Comparison of ENCODE assay signal across 34 cellular contexts in genomic region chr6:8114956-8115355, GRCh38. TPM values are rescaled to one million over a fixed set of nuclear protein-coding genes. Genes with fewer than 3 reads are reported as not detected.
DNase-seq lines count a peak whose midpoint lies in the region; ATAC-seq, FAIRE-seq and TF ChIP-seq lines count a peak whose summit lies in the region.
"Had no signal": no experiment of that assay in that cellular context is flagged by ENCODE, and none has a peak within 500 bp of the region (broad histone marks: within the 10 kb centered on the region; RNA-seq: fewer than 3 reads in every experiment).

No MANE protein-coding gene starts in this region.

- H3K4me1 ChIP-seq in HepG2 (ENCODE audit: insufficient read depth, low read length) (peaks cover 16% of the 10 kb centered on the region), right lobe of liver (no peaks in the 10 kb centered on the region), IMR-90 (ENCODE audit: control insufficient read depth, insufficient read depth, low read length) (peaks cover 6% of the 10 kb centered on the region), K562 (replicated peaks in 1 of 2; ENCODE audit: control insufficient read depth in 2 of 2, insufficient read depth in 2 of 2, low read length in 2 of 2) (no peaks in the 10 kb centered on the region)
- H3K4me1 ChIP-seq: A549, BE2C, Caco-2 had no signal

- no peak overlapping the region for H3K4me3 Mint-ChIP-seq in CD14-positive monocyte
- H3K4me3 Mint-ChIP-seq: B cell; CD4-positive, alpha-beta memory T cell; CD4-positive, alpha-beta T cell; CD4-positive, CD25-positive, alpha-beta regulatory T cell; CD8-positive, alpha-beta memory T cell; CD8-positive, alpha-beta T cell had no signal

- no peak overlapping the region for H2AK9ac ChIP-seq in IMR-90 (replicated peaks; ENCODE audit: low read depth, low read length, poor library complexity)

- no peaks in the 10 kb centered on the region for H3K79me1 ChIP-seq in IMR-90 (ENCODE audit: low read depth in 1 of 2, low read length in 2 of 2)

- POLR2A ChIA-PET in HepG2 (lab: Yijun Ruan, JAX) (no interaction called here), IMR-90 (lab: Charles Lee; ENCODE audit: unreplicated experiment) (no interaction called here), K562 (lab: Yijun Ruan, JAX) (no interaction called here)

- H3K4ac ChIP-seq in IMR-90 (ENCODE audit: low read depth, low read length), result no peak overlapping the region

- H2BK120ac ChIP-seq in IMR-90 (ENCODE audit: low read depth, low read length), result no peak overlapping the region

- dilution Hi-C loops in IMR-90 (cut with HindIII; ENCODE audit: low sequenced_read_pairs, unreplicated experiment), result no loop called here

- no peak overlapping the region for H3K18ac ChIP-seq in IMR-90 (ENCODE audit: low read depth, low read length)

- H3K56ac ChIP-seq in IMR-90 (ENCODE audit: extremely low read depth, insufficient read depth, low read length), result no peak overlapping the region

- no peak for TF ChIP-seq CTCF in HepG2 (CRISPR knock-in tag; IDR thresholded peaks at IDR 0.05)
- TF ChIP-seq CTCF in right lobe of liver (IDR thresholded peaks at IDR 0.05), result no peak
- TF ChIP-seq CTCF in IMR-90 (conservative IDR thresholded peaks at IDR 0.05; ENCODE audit: low read depth, low read length), result no peak
- no peak for TF ChIP-seq CTCF in K562 (IDR thresholded peaks at IDR 0.05 in 2 of 3, conservative IDR thresholded peaks at IDR 0.05 in 1 of 3; ENCODE audit: insufficient read depth in 2 of 3, low read depth in 1 of 3, low read length in 3 of 3)
- no peak for TF ChIP-seq CTCF in CD14-positive monocyte (IDR thresholded peaks at IDR 0.05)

- H3K27me3 ChIP-seq in HepG2 (ENCODE audit: control insufficient read depth in 1 of 2, insufficient read depth in 2 of 2, low read length in 2 of 2) (peaks cover 0 to 3% of the 10 kb centered on the region in 2 experiments; a peak in 1 of 5 replicates), right lobe of liver (no peaks in the 10 kb centered on the region), IMR-90 (ENCODE audit: control insufficient read depth, insufficient read depth, low read length) (no peaks in the 10 kb centered on the region), K562 (ENCODE audit: control insufficient read depth in 2 of 2, insufficient read depth in 2 of 2, low read length in 2 of 2) (peaks cover 5 to 9% of the 10 kb centered on the region in 2 experiments; a peak in 4 of 5 replicates)
- H3K27me3 ChIP-seq: BLaER1; BLaER1 treated with 17β-estradiol and CSF1 and Interleukin-3, amounts not matched to agents 10 nM and 100 nM had no signal

- H3K27ac ChIP-seq in HepG2 (ENCODE audit: extremely low read length, insufficient read depth, low read length) (no peak overlapping the region), right lobe of liver (no peak overlapping the region), IMR-90 (ENCODE audit: insufficient read depth, low read length) (no peak overlapping the region), K562 (ENCODE audit: extremely low read depth, low read depth, low read length) (no peak overlapping the region)
- H3K27ac ChIP-seq: 22Rv1; A549; BLaER1; BLaER1 treated with 17β-estradiol and CSF1 and Interleukin-3, amounts not matched to agents 10 nM and 100 nM; C4-2B had no signal

- no peak overlapping the region for H2BK15ac ChIP-seq in IMR-90 (ENCODE audit: low read depth, low read length)

- H2AK5ac ChIP-seq in IMR-90 (ENCODE audit: low read depth, low read length), result no peak overlapping the region

- peaks cover 1% of the 10 kb centered on the region for H3K4me1 Mint-ChIP-seq in CD14-positive monocyte
- H3K4me1 Mint-ChIP-seq: B cell; CD4-positive, alpha-beta memory T cell; CD4-positive, CD25-positive, alpha-beta regulatory T cell; CD8-positive, alpha-beta memory T cell had no signal

- TF ChIP-seq POLR2A in HepG2 (IDR thresholded peaks at IDR 0.05; ENCODE audit: insufficient read depth in 1 of 2, low read depth in 2 of 2, low read length in 2 of 2) (no peak), right lobe of liver (IDR thresholded peaks at IDR 0.05) (no peak), IMR-90 (IDR thresholded peaks at IDR 0.05; ENCODE audit: low read depth, low read length) (no peak), K562 (conservative IDR thresholded peaks at IDR 0.05) (no peak)

- WGBS in HepG2 (ENCODE audit: low lambda C conversion rate), result 61% methylated on average over 4 of the region's 4 CpGs
- 67% methylated on average over 2 of the region's 4 CpGs for WGBS in right lobe of liver (ENCODE audit: insufficient coverage, low coverage, low lambda C conversion rate, missing lambda C conversion rate)
- no CpG with 5 or more reads among the region's 4 CpGs for WGBS in IMR-90 (ENCODE audit: extremely low coverage in 2 of 2, insufficient read length in 1 of 2), 2 experiments
- WGBS in K562 (ENCODE audit: insufficient coverage, low coverage, missing lambda C conversion rate), result 44% methylated on average over 4 of the region's 4 CpGs

- H3K4me3 ChIP-seq in HepG2 (replicated peaks in 1 of 3; ENCODE audit: insufficient read depth in 1 of 3, low read depth in 2 of 3, low read length in 3 of 3) (no peak overlapping the region), right lobe of liver (no peak overlapping the region), IMR-90 (ENCODE audit: insufficient read depth, low read depth, low read length) (no peak overlapping the region), K562 (no peak overlapping the region)
- H3K4me3 ChIP-seq: A549; BLaER1; BLaER1 treated with 17β-estradiol and CSF1 and Interleukin-3, amounts not matched to agents 10 nM and 100 nM had no signal

- H4K8ac ChIP-seq in IMR-90 (ENCODE audit: low read depth in 2 of 2, low read length in 2 of 2), result no peak overlapping the region

- no peak for TF ChIP-seq EP300 in HepG2 (IDR thresholded peaks at IDR 0.05; ENCODE audit: low read depth in 2 of 2, low read length in 2 of 2)
- TF ChIP-seq EP300 in HepG2 (CRISPR knock-in tag; IDR thresholded peaks at IDR 0.05; ENCODE audit: borderline replicate concordance), result no peak
- TF ChIP-seq EP300 in K562 (IDR thresholded peaks at IDR 0.05; ENCODE audit: low read length), result no peak

- ATAC-seq in HepG2, result no peak
- no peak for ATAC-seq in right lobe of liver
- ATAC-seq in IMR-90 (ENCODE audit: low read depth), result no peak
- no peak for ATAC-seq in K562
- ATAC-seq: A549; CD8-positive, alpha-beta T cell had no signal

- H2BK5ac ChIP-seq in IMR-90 (ENCODE audit: low read depth, low read length, poor library complexity, severe bottlenecking), result no peak overlapping the region

- no peak overlapping the region for H2BK20ac ChIP-seq in IMR-90 (ENCODE audit: low read depth, low read length)

- no peak overlapping the region for H3K27ac Mint-ChIP-seq in CD14-positive monocyte
- H3K27ac Mint-ChIP-seq: B cell; CD4-positive, alpha-beta memory T cell; CD4-positive, alpha-beta T cell; CD4-positive, CD25-positive, alpha-beta regulatory T cell; CD8-positive, alpha-beta memory T cell; CD8-positive, alpha-beta T cell had no signal

- TF ChIP-seq RAD21 in HepG2 (CRISPR knock-in tag; IDR thresholded peaks at IDR 0.05), result no peak
- no peak for TF ChIP-seq RAD21 in IMR-90 (IDR thresholded peaks at IDR 0.05; ENCODE audit: low read length)
- TF ChIP-seq RAD21 in K562 (CRISPR knock-in tag; conservative IDR thresholded peaks at IDR 0.05 in 1 of 2, IDR thresholded peaks at IDR 0.05 in 1 of 2), result no peak

- in situ Hi-C loops in HepG2 (cut with HindIII; ENCODE audit: extremely low pct_ligation_motif_present, low pct_unique_long_range_greater_than_20kb) (no loop called here), IMR-90 (cut with MboI; ENCODE audit: low sequenced_read_pairs) (no loop called here), K562 (cut with MboI) (no loop called here)

- no peaks in the 10 kb centered on the region for H3K9me1 ChIP-seq in IMR-90 (ENCODE audit: insufficient read depth, low read length)
- H3K9me1 ChIP-seq in K562 (ENCODE audit: control insufficient read depth, insufficient read depth, low read length), result no peaks in the 10 kb centered on the region

- H2AFZ ChIP-seq in HepG2 (ENCODE audit: low read length) (no peak overlapping the region), IMR-90 (replicated peaks; ENCODE audit: low read length, poor library complexity) (no peak overlapping the region), K562 (ENCODE audit: low read depth, low read length) (no peak overlapping the region)

- CTCF ChIA-PET in HepG2 (lab: Yijun Ruan, JAX; ENCODE audit: low intra/inter-chr PET ratio, low total read pairs) (no interaction called here), IMR-90 (lab: Yijun Ruan, JAX) (no interaction called here), K562 (lab: Yijun Ruan, JAX; ENCODE audit: low intra/inter-chr PET ratio) (no interaction called here)

- no peak overlapping the region for H4K91ac ChIP-seq in IMR-90 (ENCODE audit: insufficient read depth, low read depth, low read length)

- H4K5ac ChIP-seq in IMR-90 (ENCODE audit: low read depth, low read length), result no peak overlapping the region

- H3K27me3 Mint-ChIP-seq in CD14-positive monocyte (ENCODE audit: low read depth in 3 of 3), result peaks cover 2 to 9% (median 3%) of the 10 kb centered on the region in 3 donors

- DNase-seq in HepG2 (ENCODE audit: low spot score) (no peak), right lobe of liver (no peak), IMR-90 (no peak), K562 (ENCODE audit: extremely low read depth in 1 of 4, low spot score in 3 of 4) (no peak), GOT3 (lab: John Stamatoyannopoulos, UW) (no peak), CD14-positive monocyte (ENCODE audit: low spot score) (no peak)
- DNase-seq: 8988T; ACHN; AML-193; BE2C; C1 segment of cervical spinal cord; Caco-2; Calu3; CD4-positive, alpha-beta memory T cell; CD4-positive, alpha-beta T cell; CD4-positive, CD25-positive, alpha-beta regulatory T cell; CD8-positive, alpha-beta memory T cell; CD8-positive, alpha-beta T cell; COR-L47; DMS 273 treated with DMSO at 0.1 percent for 48 hours; DMS153; DMS53; DMS79; DMS79 treated with DMSO at 0.1 percent for 48 hours; DND-41; EL had no signal

- H3K9ac ChIP-seq in HepG2 (ENCODE audit: insufficient read depth, low read depth, low read length) (no peak overlapping the region), IMR-90 (ENCODE audit: low read depth, low read length) (no peak overlapping the region), K562 (ENCODE audit: insufficient read depth in 1 of 2, low read depth in 2 of 2, low read length in 2 of 2) (no peak overlapping the region)
- H3K9ac ChIP-seq: BLaER1; BLaER1 treated with 17β-estradiol and CSF1 and Interleukin-3, amounts not matched to agents 10 nM and 100 nM had no signal

- no peaks in the 10 kb centered on the region for H3K36me3 Mint-ChIP-seq in CD14-positive monocyte
- H3K36me3 Mint-ChIP-seq: CD4-positive, alpha-beta memory T cell; CD4-positive, CD25-positive, alpha-beta regulatory T cell; CD8-positive, alpha-beta T cell had no signal

- no peaks in the 10 kb centered on the region for H3K36me3 ChIP-seq in HepG2 (replicated peaks in 1 of 2; ENCODE audit: control insufficient read depth in 1 of 2, insufficient read depth in 2 of 2, low read length in 2 of 2)
- H3K36me3 ChIP-seq in right lobe of liver, result no peaks in the 10 kb centered on the region
- H3K36me3 ChIP-seq in IMR-90 (ENCODE audit: control insufficient read depth, insufficient read depth, low read length), result no peaks in the 10 kb centered on the region
- no peaks in the 10 kb centered on the region for H3K36me3 ChIP-seq in K562 (ENCODE audit: control insufficient read depth, insufficient read depth, low read length)
- H3K36me3 ChIP-seq: BE2C; BLaER1; BLaER1 treated with 17β-estradiol and CSF1 and Interleukin-3, amounts not matched to agents 10 nM and 100 nM had no signal

- intact Hi-C loops in HepG2 (cut with micrococcal nuclease; ENCODE audit: unreplicated experiment), result no loop called here
- intact Hi-C loops in right lobe of liver (cut with DNase I), result no loop called here
- intact Hi-C loops in IMR-90 (cut with micrococcal nuclease), result no loop called here
- intact Hi-C loops in K562 (cut with micrococcal nuclease), result no loop called here
- intact Hi-C loops in CD14-positive monocyte (cut with micrococcal nuclease), result no loop called here

- H3K23ac ChIP-seq in IMR-90 (ENCODE audit: low read depth, low read length), result no peak overlapping the region

- no peak overlapping the region for H3K14ac ChIP-seq in IMR-90 (replicated peaks; ENCODE audit: low read depth, low read length)

- peaks cover 0 to 17% (median 5%) of the 10 kb centered on the region in 7 donors for H3K9me3 Mint-ChIP-seq in CD14-positive monocyte
- H3K9me3 Mint-ChIP-seq: CD4-positive, alpha-beta memory T cell; CD4-positive, alpha-beta T cell; CD8-positive, alpha-beta T cell had no signal

- H4K20me1 ChIP-seq in HepG2 (ENCODE audit: insufficient read depth, low read length) (no peaks in the 10 kb centered on the region), IMR-90 (ENCODE audit: insufficient read depth, low read length) (no peaks in the 10 kb centered on the region), K562 (replicated peaks; ENCODE audit: control insufficient read depth, insufficient read depth, low read length) (no peaks in the 10 kb centered on the region)
- H4K20me1 ChIP-seq: BLaER1; BLaER1 treated with 17β-estradiol and CSF1 and Interleukin-3, amounts not matched to agents 10 nM and 100 nM had no signal

- H3K79me2 ChIP-seq in HepG2 (ENCODE audit: insufficient read depth, low read length), result no peaks in the 10 kb centered on the region
- no peaks in the 10 kb centered on the region for H3K79me2 ChIP-seq in K562 (ENCODE audit: control insufficient read depth, insufficient read depth, low read length)

- BruUV-seq in HepG2 (replicated peaks; lab: Mats Ljungman, UMichigan) (no TSS peak), IMR-90 (replicated peaks; lab: Mats Ljungman, UMichigan) (no TSS peak), K562 (replicated peaks; lab: Mats Ljungman, UMichigan) (no TSS peak)

- no peak overlapping the region for H3K4me2 ChIP-seq in HepG2 (ENCODE audit: low read depth, low read length)
- no peak overlapping the region for H3K4me2 ChIP-seq in IMR-90 (ENCODE audit: low read depth, low read length)
- no peak overlapping the region for H3K4me2 ChIP-seq in K562 (ENCODE audit: insufficient read depth, low read length)
- H3K4me2 ChIP-seq: A549; BLaER1; BLaER1 treated with 17β-estradiol and CSF1 and Interleukin-3, amounts not matched to agents 10 nM and 100 nM had no signal

- H3K9me3 ChIP-seq in HepG2 (ENCODE audit: low read length), result no peaks in the 10 kb centered on the region
- H3K9me3 ChIP-seq in right lobe of liver, result no peaks in the 10 kb centered on the region
- no peaks in the 10 kb centered on the region for H3K9me3 ChIP-seq in IMR-90 (ENCODE audit: control insufficient read depth, insufficient read depth, low read length)
- H3K9me3 ChIP-seq in K562 (replicated peaks; ENCODE audit: control insufficient read depth, insufficient read depth, low read depth, low read length), result no peaks in the 10 kb centered on the region
- H3K9me3 ChIP-seq: A549, BE2C, BLaER1, Caco-2 had no signal

- FAIRE-seq in HepG2 (lab: Jason Lieb, UNC), result no peak
- no peak for FAIRE-seq in K562 (lab: Jason Lieb, UNC)
- FAIRE-seq: A204.1, A549, D721Med had no signal

RNA-seq across cellular contexts. Expression of gene EEF1E1, which starts 12.6 kb away (rescaled TPM):
- total RNA-seq in HepG2 (2016; rRNA removed; fragmentation: Illumina TruSeq; extraction: Trizol) (188 and 270 TPM in 2 replicates), right lobe of liver (10 to 100 TPM in 3 of 6 experiments, 1 to 10 TPM in 3; 4.6 to 33.9 (median 10.1) TPM), IMR-90 (2012; rRNA removed) (60.0 and 65.8 TPM in 2 replicates), K562 (2014; rRNA removed) (131 and 162 TPM in 2 replicates), K562 (2014; rRNA removed; fragmentation: Illumina TruSeq; extraction: Trizol) (327 and 355 TPM in 2 replicates), K562 (2015; rRNA removed; fragmentation: Illumina TruSeq; extraction: Trizol) (239 and 263 TPM in 2 replicates), K562 (2021) (135 and 150 TPM in 2 replicates)
- 62.9 and 68.9 TPM in 2 replicates for total RNA-seq in HepG2 (2016; cell fraction: cytosol; rRNA removed; fragmentation: Illumina TruSeq; extraction: Trizol; ENCODE audit: low read depth)
- 186 and 287 TPM in 2 replicates for total RNA-seq in HepG2 (2016; cell fraction: insoluble cytoplasmic fraction; rRNA removed; fragmentation: Illumina TruSeq; extraction: Trizol)
- 86.5 and 89.3 TPM in 2 replicates for total RNA-seq in HepG2 (2016; cell fraction: membrane; rRNA removed; fragmentation: Illumina TruSeq; extraction: Trizol)
- total RNA-seq in HepG2 (2016; cell fraction: nucleus; rRNA removed; fragmentation: Illumina TruSeq; extraction: Trizol), result 93.4 and 98.7 TPM in 2 replicates
- polyA plus RNA-seq in HepG2 (2011; rRNA removed) (94.5 and 128 TPM in 2 replicates), IMR-90 (2012; rRNA removed) (68.6 and 77.3 TPM in 2 replicates), K562 (2011; rRNA removed) (262 and 338 TPM in 2 replicates), K562 (2014; fragmentation: Illumina TruSeq; extraction: Trizol) (219 and 229 TPM in 2 replicates), K562 (2014; fragmentation: Nextera tagmentation; extraction: Ambion mirVana) (1,000 to 10,000 TPM; 1,212 to 1,355 TPM), K562 (2014; rRNA removed) (302 and 419 TPM in 2 replicates), CD14-positive monocyte (10 to 100 TPM; 26.2 to 42.2 TPM)
- 93.8 and 101 TPM in 2 replicates for polyA plus RNA-seq in HepG2 (2011; cell fraction: cytosol; rRNA removed)
- polyA plus RNA-seq in HepG2 (2011; cell fraction: nucleus; rRNA removed), result 27.9 and 33.4 TPM in 2 replicates
- 93.5 and 97.9 TPM in 2 replicates for polyA plus RNA-seq in HepG2 (2012)
- polyA plus RNA-seq in HepG2 (2016; cell fraction: cytosol; fragmentation: Illumina TruSeq; extraction: Trizol; ENCODE audit: low read depth), result 51.5 and 51.7 TPM in 2 replicates
- 263 and 287 TPM in 2 replicates for polyA plus RNA-seq in HepG2 (2016; cell fraction: insoluble cytoplasmic fraction; fragmentation: Illumina TruSeq; extraction: Trizol; ENCODE audit: low read depth)
- 64.6 and 67.7 TPM in 2 replicates for polyA plus RNA-seq in HepG2 (2016; cell fraction: membrane; fragmentation: Illumina TruSeq; extraction: Trizol; ENCODE audit: low read depth)
- polyA plus RNA-seq in HepG2 (2016; cell fraction: nucleus; fragmentation: Illumina TruSeq; extraction: Trizol; ENCODE audit: insufficient read depth, low read depth), result 113 and 114 TPM in 2 replicates
- polyA minus RNA-seq in HepG2 (2011; rRNA and poly(A)+ RNA removed; ENCODE audit: low replicate concordance), result 20.7 and 22.4 TPM in 2 replicates
- polyA minus RNA-seq in HepG2 (2011; cell fraction: cytosol; rRNA and poly(A)+ RNA removed), result 21.0 and 30.3 TPM in 2 replicates
- polyA minus RNA-seq in HepG2 (2011; cell fraction: nucleus; rRNA and poly(A)+ RNA removed), result 82.0 and 84.3 TPM in 2 replicates
- 10.8 and 17.8 TPM in 2 replicates for polyA plus RNA-seq in IMR-90 (2012; cell fraction: cytosol; rRNA removed)
- polyA plus RNA-seq in IMR-90 (2012; cell fraction: nucleus; rRNA removed; ENCODE audit: low replicate concordance), result 3.3 and 22.4 TPM in 2 replicates
- total RNA-seq in K562 (2011; cell fraction: chromatin; rRNA removed; ENCODE audit: low replicate concordance), result 49.0 and 93.0 TPM in 2 replicates
- 41.2 and 52.1 TPM in 2 replicates for total RNA-seq in K562 (2011; cell fraction: nucleolus; rRNA removed)
- 66.7 and 82.7 TPM in 2 replicates for total RNA-seq in K562 (2011; cell fraction: nucleoplasm; rRNA removed)
- polyA plus RNA-seq in K562 (2011; cell fraction: cytosol; rRNA removed), result 118 and 166 TPM in 2 replicates
- 46.5 and 86.2 TPM in 2 replicates for polyA plus RNA-seq in K562 (2011; cell fraction: nucleus; rRNA removed)
- 176 and 223 TPM in 2 replicates for polyA plus RNA-seq in K562 (2012)
- 106 and 107 TPM in 2 replicates for polyA minus RNA-seq in K562 (2011; rRNA and poly(A)+ RNA removed)
- 28.8 and 41.5 TPM in 2 replicates for polyA minus RNA-seq in K562 (2011; cell fraction: cytosol; rRNA and poly(A)+ RNA removed)
- polyA minus RNA-seq in K562 (2011; cell fraction: nucleus; rRNA and poly(A)+ RNA removed), result 39.9 and 68.0 TPM in 2 replicates

RNA-seq across cellular contexts. Expression of gene BLOC1S5, which starts 50.8 kb away (rescaled TPM):
- 41.5 and 63.5 TPM in 2 replicates for total RNA-seq in HepG2 (2016; rRNA removed; fragmentation: Illumina TruSeq; extraction: Trizol)
- 11.2 and 12.1 TPM in 2 replicates for total RNA-seq in HepG2 (2016; cell fraction: cytosol; rRNA removed; fragmentation: Illumina TruSeq; extraction: Trizol; ENCODE audit: low read depth)
- 40.0 and 66.3 TPM in 2 replicates for total RNA-seq in HepG2 (2016; cell fraction: insoluble cytoplasmic fraction; rRNA removed; fragmentation: Illumina TruSeq; extraction: Trizol)
- total RNA-seq in HepG2 (2016; cell fraction: membrane; rRNA removed; fragmentation: Illumina TruSeq; extraction: Trizol), result 32.2 and 33.6 TPM in 2 replicates
- total RNA-seq in HepG2 (2016; cell fraction: nucleus; rRNA removed; fragmentation: Illumina TruSeq; extraction: Trizol), result 22.8 and 26.5 TPM in 2 replicates
- 8.5 and 10.5 TPM in 2 replicates for polyA plus RNA-seq in HepG2 (2011; rRNA removed)
- 5.3 and 9.2 TPM in 2 replicates for polyA plus RNA-seq in HepG2 (2011; cell fraction: cytosol; rRNA removed)
- polyA plus RNA-seq in HepG2 (2011; cell fraction: nucleus; rRNA removed), result 1.9 and 2.2 TPM in 2 replicates
- polyA plus RNA-seq in HepG2 (2012), result 15.3 and 19.3 TPM in 2 replicates
- 6.5 and 6.7 TPM in 2 replicates for polyA plus RNA-seq in HepG2 (2016; cell fraction: cytosol; fragmentation: Illumina TruSeq; extraction: Trizol; ENCODE audit: low read depth)
- 46.8 and 46.9 TPM in 2 replicates for polyA plus RNA-seq in HepG2 (2016; cell fraction: insoluble cytoplasmic fraction; fragmentation: Illumina TruSeq; extraction: Trizol; ENCODE audit: low read depth)
- 16.1 and 17.3 TPM in 2 replicates for polyA plus RNA-seq in HepG2 (2016; cell fraction: membrane; fragmentation: Illumina TruSeq; extraction: Trizol; ENCODE audit: low read depth)
- 15.0 and 16.2 TPM in 2 replicates for polyA plus RNA-seq in HepG2 (2016; cell fraction: nucleus; fragmentation: Illumina TruSeq; extraction: Trizol; ENCODE audit: insufficient read depth, low read depth)
- polyA minus RNA-seq in HepG2 (2011; rRNA and poly(A)+ RNA removed; ENCODE audit: low replicate concordance), result 1.4 and 3.1 TPM in 2 replicates
- polyA minus RNA-seq in HepG2 (2011; cell fraction: cytosol; rRNA and poly(A)+ RNA removed), result 7.6 and 10.1 TPM in 2 replicates
- polyA minus RNA-seq in HepG2 (2011; cell fraction: nucleus; rRNA and poly(A)+ RNA removed), result 20.7 and 27.4 TPM in 2 replicates
- total RNA-seq in right lobe of liver, result 10 to 100 TPM in 1 of 6 experiments, 1 to 10 TPM in 5; 4.4 to 10.7 (median 7.4) TPM
- 17.2 and 18.3 TPM in 2 replicates for total RNA-seq in IMR-90 (2012; rRNA removed)
- 4.3 and 4.8 TPM in 2 replicates for polyA plus RNA-seq in IMR-90 (2012; rRNA removed)
- 1.3 and 1.7 TPM in 2 replicates for polyA plus RNA-seq in IMR-90 (2012; cell fraction: cytosol; rRNA removed)
- polyA plus RNA-seq in IMR-90 (2012; cell fraction: nucleus; rRNA removed; ENCODE audit: low replicate concordance), result 0.17 and 1.5 TPM in 2 replicates
- 10.1 and 22.8 TPM in 2 replicates for total RNA-seq in K562 (2011; cell fraction: chromatin; rRNA removed; ENCODE audit: low replicate concordance)
- 5.3 and 5.5 TPM in 2 replicates for total RNA-seq in K562 (2011; cell fraction: nucleolus; rRNA removed)
- total RNA-seq in K562 (2011; cell fraction: nucleoplasm; rRNA removed), result 13.9 and 19.7 TPM in 2 replicates
- 23.6 and 24.3 TPM in 2 replicates for total RNA-seq in K562 (2014; rRNA removed)
- 29.6 and 32.8 TPM in 2 replicates for total RNA-seq in K562 (2014; rRNA removed; fragmentation: Illumina TruSeq; extraction: Trizol)
- total RNA-seq in K562 (2015; rRNA removed; fragmentation: Illumina TruSeq; extraction: Trizol), result 28.6 and 32.6 TPM in 2 replicates
- total RNA-seq in K562 (2021), result 22.1 and 27.7 TPM in 2 replicates
- polyA plus RNA-seq in K562 (2011; rRNA removed), result 19.9 and 27.9 TPM in 2 replicates
- 5.5 and 7.7 TPM in 2 replicates for polyA plus RNA-seq in K562 (2011; cell fraction: cytosol; rRNA removed)
- 2.7 and 3.7 TPM in 2 replicates for polyA plus RNA-seq in K562 (2011; cell fraction: nucleus; rRNA removed)
- polyA plus RNA-seq in K562 (2012), result 19.8 and 21.9 TPM in 2 replicates
- polyA plus RNA-seq in K562 (2014; fragmentation: Illumina TruSeq; extraction: Trizol), result 32.4 and 41.0 TPM in 2 replicates
- 10 to 100 TPM in 1 of 2 experiments, 1 to 10 TPM in 1; 8.5 to 13.1 TPM for polyA plus RNA-seq in K562 (2014; fragmentation: Nextera tagmentation; extraction: Ambion mirVana)
- 16.7 and 22.6 TPM in 2 replicates for polyA plus RNA-seq in K562 (2014; rRNA removed)
- 35.4 and 37.7 TPM in 2 replicates for polyA minus RNA-seq in K562 (2011; rRNA and poly(A)+ RNA removed)
- polyA minus RNA-seq in K562 (2011; cell fraction: cytosol; rRNA and poly(A)+ RNA removed), result 6.5 and 7.5 TPM in 2 replicates
- 6.3 and 8.9 TPM in 2 replicates for polyA minus RNA-seq in K562 (2011; cell fraction: nucleus; rRNA and poly(A)+ RNA removed)
- polyA plus RNA-seq in CD14-positive monocyte, result 10 to 100 TPM in 1 of 2 donors, 1 to 10 TPM in 1; 9.2 to 11.7 TPM

Comparison
In these comparisons a context has a peak if more than half of its experiments do, and no peak if none do; other contexts are left out.
1. Of the 241 proteins assayed by ChIP-seq in both HepG2 and K562: peak only in HepG2: none; only in K562: CEBPG; in both: CEBPB; in neither: 239.